Comparison of ENCODE assay signal across 5 cellular contexts in genomic region chrX:156029707-156030442, GRCh38. TPM values are rescaled to one million over a fixed set of nuclear protein-coding genes. Genes with fewer than 3 reads are reported as not detected.
"Had no signal": no experiment of that assay in that cellular context is flagged by ENCODE, and none has a peak within 500 bp of the region (broad histone marks: within the 10 kb centered on the region; RNA-seq: fewer than 3 reads in every experiment).

No MANE protein-coding gene starts in this region.

RNA-seq across cellular contexts. Expression of gene IL9R, which starts 32.4 kb away (rescaled TPM):
- total RNA-seq: ascending aorta, endothelial cell of umbilical vein, omental fat pad, progenitor cell of endocrine pancreas had no signal
- polyA plus RNA-seq: endothelial cell of umbilical vein, neural cell had no signal
